ENCODE assay signal across 8 cellular contexts in genomic region chr21:33642027-33642895, GRCh38. TPM values are rescaled to one million over a fixed set of nuclear protein-coding genes. Genes with fewer than 3 reads are reported as not detected.
DNase-seq lines count a peak whose midpoint lies in the region; ATAC-seq, FAIRE-seq and TF ChIP-seq lines count a peak whose summit lies in the region.

TSS of gene ITSN1 (plus strand) at chr21:33642501. CDS start at chr21:33718829, 76,328 bp downstream.

- peak within 1 kb of the TSS; percentile 89 for H2AFZ ChIP-seq in SU-DHL-6 (ENCODE audit: low read depth, low read length, severe bottlenecking)

- H4K20me1 ChIP-seq in SU-DHL-6 (ENCODE audit: low read depth, low read length) = no peaks in the 10 kb centered on the region

- H3K9me3 ChIP-seq in SU-DHL-6 (ENCODE audit: insufficient read depth, low read length) = no peaks in the 10 kb centered on the region
- no peaks in the 10 kb centered on the region for H3K9me3 ChIP-seq in adipocyte (ENCODE audit: control insufficient read depth, low read length)
- no peaks in the 10 kb centered on the region for H3K9me3 ChIP-seq in pancreas
- H3K9me3 ChIP-seq in thyroid gland = no peaks in the 10 kb centered on the region

- H3K4me1 ChIP-seq in adipocyte (ENCODE audit: control insufficient read depth, insufficient read depth, low read length) (peaks cover 30% of the 10 kb centered on the region), pancreas (peaks cover 0 to 5% (median 5%) of the 10 kb centered on the region in 3 donors), thyroid gland (peaks cover 17 to 21% of the 10 kb centered on the region in 2 donors)

- H3K4me2 ChIP-seq in SU-DHL-6 (ENCODE audit: low read depth, low read length, poor library complexity, severe bottlenecking) = peak within 1 kb of the TSS; percentile 68

- H3K9me2 ChIP-seq in SU-DHL-6 (replicated peaks; ENCODE audit: insufficient read depth, low read length) = no peaks in the 10 kb centered on the region

- H3K27me3 ChIP-seq in SU-DHL-6 (ENCODE audit: low read length) (no peaks in the 10 kb centered on the region), adipocyte (replicated peaks; ENCODE audit: control insufficient read depth, insufficient read depth, low read length) (no peaks in the 10 kb centered on the region), pancreas (no peaks in the 10 kb centered on the region), thyroid gland (no peaks in the 10 kb centered on the region)

- 0 to 1% methylated on average over 55 to 71 of the region's 71 CpGs for WGBS in pancreas, 2 donors
- WGBS in thyroid gland, 2 donors = 0 to 1% methylated on average over 34 to 43 of the region's 71 CpGs

- FAIRE-seq in pancreas (lab: Jason Lieb, UNC) = no peak

- H3F3A ChIP-seq in SU-DHL-6 (ENCODE audit: insufficient read depth) = 0 out of 2 replicates have a peak, but pooled peaks cover 5% of the 10 kb centered on the region

- H3K4me3 ChIP-seq in SU-DHL-6 (ENCODE audit: insufficient read depth, low read length, poor library complexity, severe bottlenecking) (peak within 1 kb of the TSS; percentile 64), adipocyte (ENCODE audit: low read length) (peak within 1 kb of the TSS; percentile 98), pancreas (peak within 1 kb of the TSS; percentile 84 to 90 (median 88)), thyroid gland (replicated peaks in 1 of 3) (peak within 1 kb of the TSS; percentile 64 to 95 (median 81))

- DNase-seq in NCI-H1417 (lab: John Stamatoyannopoulos, UW) = peak; percentile 99 to 100 (median 100)
- peak; percentile 100 for DNase-seq in adipocyte (ENCODE audit: low read depth)
- peak; percentile 100 for DNase-seq in Right ventricle myocardium superior
- DNase-seq in pancreas = peak; percentile 99 to 100 (median 99)
- DNase-seq in thyroid gland = peak; percentile 100

- intact Hi-C loops in Right ventricle myocardium superior (cut with DNase I) = no loop called here
- intact Hi-C loops in pancreas (cut with DNase I) = no loop called here
- intact Hi-C loops in thyroid gland (cut with DNase I) = no loop called here

- TF ChIP-seq CTCF in SU-DHL-6 (IDR thresholded peaks at IDR 0.05; ENCODE audit: insufficient read depth, low read length, poor library complexity, severe bottlenecking) (no peak), pancreas (IDR thresholded peaks at IDR 0.05) (no peak), thyroid gland (IDR thresholded peaks at IDR 0.05) (no peak)

- TF ChIP-seq POLR2A in GM10847 (IDR thresholded peaks at IDR 0.05; ENCODE audit: extremely low read depth, insufficient read length) = peak; percentile 10
- peak in 1 of 2 donors; percentile 90 for TF ChIP-seq POLR2A in thyroid gland (IDR thresholded peaks at IDR 0.05)

- H3K9ac ChIP-seq in SU-DHL-6 (ENCODE audit: low read length) = peak within 1 kb of the TSS; percentile 63
- peak within 1 kb of the TSS; percentile 97 for H3K9ac ChIP-seq in adipocyte (ENCODE audit: low read length)

- H3K27ac ChIP-seq in SU-DHL-6 (ENCODE audit: low read depth, low read length) (peak within 1 kb of the TSS; percentile 71), pancreas (peak within 1 kb of the TSS; percentile 58 to 87 (median 76)), thyroid gland (peak within 1 kb of the TSS; percentile 88 to 95 (median 94))

- H3K36me3 ChIP-seq in SU-DHL-6 (ENCODE audit: low read length) (no peaks in the 10 kb centered on the region), adipocyte (ENCODE audit: control insufficient read depth, insufficient read depth, low read length, severe bottlenecking) (no peaks in the 10 kb centered on the region), pancreas (no peaks in the 10 kb centered on the region), thyroid gland (no peaks in the 10 kb centered on the region)

- H3K79me2 ChIP-seq in SU-DHL-6 (ENCODE audit: insufficient read depth, low read length) = peaks cover 5% of the 10 kb centered on the region; the same call in 1 of the 2 replicates

- ATAC-seq in HG02763 (IDR thresholded peaks at IDR 0.05; ENCODE audit: unreplicated experiment) (peak; percentile 80), Right ventricle myocardium superior (ENCODE audit: poor library complexity) (peak; percentile 93), pancreas (peak; percentile 89 to 95 (median 90))

RNA-seq across cellular contexts. Expression of gene ITSN1, which starts in this region (rescaled TPM):
- 41.8 TPM for total RNA-seq in Right ventricle myocardium superior
- 10 to 100 TPM in 2 of 6 donors, 1 to 10 TPM in 4; 3.5 to 19.4 (median 7.5) TPM for total RNA-seq in pancreas
- 1 to 10 TPM; 4.1 to 6.5 TPM for polyA plus RNA-seq in pancreas
- total RNA-seq in thyroid gland = 10 to 100 TPM; 29.6 to 42.2 (median 41.1) TPM

Comparison
In these comparisons a context has a peak if more than half of its experiments do, and no peak if none do; other contexts are left out.
1. Peak in every context shown above with its lines: DNase-seq, ATAC-seq, H3K4me3 ChIP-seq and H3K27ac ChIP-seq.